In genomic region chr1:45619149-45619921, GRCh38 we compare ENCODE assay signal across 11 cellular contexts. TPM values are rescaled to one million over a fixed set of nuclear protein-coding genes. Genes with fewer than 3 reads are reported as not detected.
DNase-seq lines count a peak whose midpoint lies in the region; ATAC-seq, FAIRE-seq and TF ChIP-seq lines count a peak whose summit lies in the region.
"Had no signal": no experiment of that assay in that cellular context is flagged by ENCODE, and none has a peak within 500 bp of the region (broad histone marks: within the 10 kb centered on the region; RNA-seq: fewer than 3 reads in every experiment).

No MANE protein-coding gene starts in this region.

- H3K79me1 ChIP-seq in mesendoderm (ENCODE audit: low read length) = no peaks in the 10 kb centered on the region

- peaks cover 62 to 72% of the 10 kb centered on the region in 2 donors for H3K36me3 Mint-ChIP-seq in CD14-positive monocyte
- H3K36me3 Mint-ChIP-seq in activated naive CD4-positive, alpha-beta T cell treated with anti-CD3 and anti-CD28 coated beads, Interleukin-2, amount 50 U/mL, for 72 hours = peaks cover 9 to 15% of the 10 kb centered on the region in 2 donors

- no peak for TF ChIP-seq POLR2A in GM12891 (IDR thresholded peaks at IDR 0.05; ENCODE audit: low read depth, low read length)

- no peaks in the 10 kb centered on the region for H3K27me3 ChIP-seq in mesendoderm (ENCODE audit: insufficient read depth, low read length, poor library complexity)

- H2BK15ac ChIP-seq in mesendoderm (replicated peaks; ENCODE audit: low read depth) = no peak overlapping the region

- H3K9me3 Mint-ChIP-seq in CD14-positive monocyte = no peaks in the 10 kb centered on the region
- no peaks in the 10 kb centered on the region for H3K9me3 Mint-ChIP-seq in activated naive CD4-positive, alpha-beta T cell treated with anti-CD3 and anti-CD28 coated beads, Interleukin-2, amount 50 U/mL, for 72 hours
- H3K9me3 Mint-ChIP-seq: brain had no signal

- no peak overlapping the region for H3K27ac ChIP-seq in mesendoderm (ENCODE audit: low read depth, low read length)

- DNase-seq in CD14-positive monocyte (ENCODE audit: low spot score) = no peak
- DNase-seq in GM12891 (ENCODE audit: insufficient read length, low spot score) = no peak
- no peak for DNase-seq in activated naive CD4-positive, alpha-beta T cell treated with anti-CD3 and anti-CD28 coated beads, Interleukin-2, amount 50 U/mL, for 72 hours (ENCODE audit: low spot score in 2 of 2)
- peak; percentile 28 for DNase-seq in mesendoderm
- no peak for DNase-seq in T-helper 2 cell
- no peak for DNase-seq in DMS153 (lab: John Stamatoyannopoulos, UW)
- DNase-seq: NK-92 treated with Interleukin-12 subunit alpha and Interleukin-12 subunit beta, amount 100 ng/mL, for 24 hours; stimulated activated CD8-positive, alpha-beta memory T cell treated with anti-CD3 and anti-CD28 coated beads, Interleukin-4, amount 100 ng/mL, for 48 hours had no signal

- H2BK120ac ChIP-seq in mesendoderm (ENCODE audit: low read depth, low read length) = no peak overlapping the region

- H2BK5ac ChIP-seq in mesendoderm (ENCODE audit: low read length) = no peak overlapping the region

- no peak overlapping the region for H4K8ac ChIP-seq in mesendoderm (ENCODE audit: low read depth, low read length)

- no peak overlapping the region for H3K4me3 ChIP-seq in mesendoderm (ENCODE audit: low read length)

- H2AK5ac ChIP-seq in mesendoderm (ENCODE audit: low read length) = no peak overlapping the region

- H3K56ac ChIP-seq in mesendoderm (ENCODE audit: low read length) = no peak overlapping the region

- no peak for TF ChIP-seq CTCF in CD14-positive monocyte (IDR thresholded peaks at IDR 0.05)

- H3K4me3 Mint-ChIP-seq in CD14-positive monocyte = no peak overlapping the region
- H3K4me3 Mint-ChIP-seq: brain had no signal

- peaks cover 0 to 3% (median 2%) of the 10 kb centered on the region in 3 donors for H3K27me3 Mint-ChIP-seq in CD14-positive monocyte (ENCODE audit: low read depth in 3 of 3)
- H3K27me3 Mint-ChIP-seq: brain had no signal

- peaks cover 25% of the 10 kb centered on the region for H3K36me3 ChIP-seq in mesendoderm (ENCODE audit: control insufficient read depth, insufficient read depth, low read length)

- intact Hi-C loops in CD14-positive monocyte (cut with micrococcal nuclease) = no loop called here

- H3K79me2 ChIP-seq in mesendoderm (ENCODE audit: control insufficient read depth, insufficient read depth, low read length) = no peaks in the 10 kb centered on the region

- H3K18ac ChIP-seq in mesendoderm (ENCODE audit: low read length) = no peak overlapping the region

- no peak overlapping the region for H3K23ac ChIP-seq in mesendoderm (ENCODE audit: low read length)

- H3K27ac Mint-ChIP-seq in CD14-positive monocyte = peak overlapping the region in 4 of 7 donors; percentile 17 to 64 (median 46)
- peak overlapping the region; percentile 76 to 94 for H3K27ac Mint-ChIP-seq in activated naive CD4-positive, alpha-beta T cell treated with anti-CD3 and anti-CD28 coated beads, Interleukin-2, amount 50 U/mL, for 72 hours

- no peak overlapping the region for H3K4me2 ChIP-seq in mesendoderm (ENCODE audit: low read length)

- no peak overlapping the region for H3K9ac ChIP-seq in mesendoderm (ENCODE audit: low read length)

- FAIRE-seq in GM12891 (lab: Jason Lieb, UNC) = no peak

- WGBS in mesendoderm (ENCODE audit: extremely low coverage, insufficient coverage, low lambda C conversion rate) = no CpG with 5 or more reads among the region's 8 CpGs

- H3K4me1 ChIP-seq in mesendoderm (ENCODE audit: control insufficient read depth, low read depth, low read length) = no peaks in the 10 kb centered on the region

- H4K5ac ChIP-seq in mesendoderm (ENCODE audit: low read length) = no peak overlapping the region

- H3K4me1 Mint-ChIP-seq in CD14-positive monocyte = peaks cover 11% of the 10 kb centered on the region
- H3K4me1 Mint-ChIP-seq: brain had no signal

- H3K4ac ChIP-seq in mesendoderm (ENCODE audit: low read depth, low read length) = no peak overlapping the region

- ATAC-seq in activated naive CD4-positive, alpha-beta T cell treated with anti-CD3 and anti-CD28 coated beads, Interleukin-2, amount 50 U/mL, for 72 hours = no peak
- ATAC-seq in GM18907 (IDR thresholded peaks at IDR 0.05; ENCODE audit: unreplicated experiment) (no peak), GM19351 (IDR thresholded peaks at IDR 0.05; ENCODE audit: unreplicated experiment) (no peak)

TF ChIP-seq in GM12891, 5 proteins besides CTCF, POLR2A, EP300 and RAD21:
- TF ChIP-seq POLR2AphosphoS5 (IDR thresholded peaks at IDR 0.05; ENCODE audit: low read depth, low read length) (peak; percentile 28; the same call in 1 of the 2 replicates), PAX5 (IDR thresholded peaks at IDR 0.05; ENCODE audit: insufficient read depth, low read length, severe bottlenecking) (no peak), POU2F2 (IDR thresholded peaks at IDR 0.05; ENCODE audit: low read depth, low read length) (no peak), TAF1 (IDR thresholded peaks at IDR 0.05; ENCODE audit: low read depth, low read length) (no peak)

RNA-seq across cellular contexts. Expression of gene CCDC17, which starts 4.5 kb away (rescaled TPM):
- polyA plus RNA-seq in CD14-positive monocyte = not detected
- 0.77 TPM for polyA plus RNA-seq in GM12891 (2012; ENCODE audit: low read depth, missing spikeins)
- 1 to 10 TPM; 2.6 to 3.6 TPM for total RNA-seq in activated naive CD4-positive, alpha-beta T cell treated with anti-CD3 and anti-CD28 coated beads, Interleukin-2, amount 50 U/mL, for 72 hours
- polyA plus RNA-seq in mesendoderm (2013, experiment 1 of 2) = 0.94 TPM
- polyA plus RNA-seq in mesendoderm (2013, experiment 2 of 2) = 0.63 TPM

RNA-seq across cellular contexts. Expression of gene NASP, which starts 35.5 kb away (rescaled TPM):
- polyA plus RNA-seq in CD14-positive monocyte = 10 to 100 TPM; 24.4 to 27.5 TPM
- polyA plus RNA-seq in GM12891 (2012; ENCODE audit: low read depth, missing spikeins) = 131 TPM
- 100 to 1,000 TPM; 178 to 319 TPM for total RNA-seq in activated naive CD4-positive, alpha-beta T cell treated with anti-CD3 and anti-CD28 coated beads, Interleukin-2, amount 50 U/mL, for 72 hours
- 457 TPM for polyA plus RNA-seq in mesendoderm (2013, experiment 1 of 2)
- polyA plus RNA-seq in mesendoderm (2013, experiment 2 of 2) = 446 TPM
